ENCODE assay signal across 14 cellular contexts in the genomic region with DNA sequence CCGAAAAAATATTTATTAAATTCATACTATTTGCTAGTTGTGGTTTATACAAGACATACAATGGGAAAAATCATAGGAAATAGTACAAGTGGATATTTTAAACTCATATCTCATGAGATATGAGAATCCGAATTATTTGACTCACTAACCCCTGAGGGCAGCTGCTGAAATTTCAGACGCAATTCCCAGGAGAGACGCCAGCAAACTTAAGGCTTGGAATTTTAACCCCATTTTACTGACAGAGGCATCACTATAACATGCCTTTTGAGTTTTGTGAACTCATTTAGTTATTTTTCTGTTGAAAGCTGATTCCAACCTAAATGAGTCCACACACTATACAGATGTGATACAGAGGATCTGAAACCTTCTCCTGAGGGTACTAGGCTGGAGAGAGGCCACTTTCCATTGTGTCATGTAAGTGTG. TPM values are rescaled to one million over a fixed set of nuclear protein-coding genes. Genes with fewer than 3 reads are reported as not detected.
A peak's percentile ranks its signal among the peaks of the same experiment; 100 is the strongest.
DNase-seq lines count a peak whose midpoint lies in the region; ATAC-seq, FAIRE-seq and TF ChIP-seq lines count a peak whose summit lies in the region.
"Had no signal": no experiment of that assay in that cellular context is flagged by ENCODE, and none has a peak within 500 bp of the region (broad histone marks: within the 10 kb centered on the region; RNA-seq: fewer than 3 reads in every experiment).

No MANE protein-coding gene starts in this region.

- H3K4me1 ChIP-seq in mammary epithelial cell (ENCODE audit: insufficient read depth, low read length) = peaks cover 18% of the 10 kb centered on the region
- peaks cover 23% of the 10 kb centered on the region for H3K4me1 ChIP-seq in keratinocyte (ENCODE audit: control insufficient read depth, extremely low read depth, insufficient read depth, low read length)
- H3K4me1 ChIP-seq in vagina = peaks cover 18% of the 10 kb centered on the region

- no peak for TF ChIP-seq POLR2A in vagina (IDR thresholded peaks at IDR 0.05)

- H3K4me2 ChIP-seq in mammary epithelial cell (ENCODE audit: insufficient read depth, low read depth, low read length) (peak overlapping the region; percentile 42), keratinocyte (ENCODE audit: control insufficient read depth, extremely low read depth, insufficient read depth, low read depth, low read length) (peak overlapping the region; percentile 63)

- H3K9me3 ChIP-seq in mammary epithelial cell (replicated peaks; ENCODE audit: insufficient read depth, low read length) (no peaks in the 10 kb centered on the region), keratinocyte (ENCODE audit: control insufficient read depth, low read depth, low read length) (no peaks in the 10 kb centered on the region), vagina (no peaks in the 10 kb centered on the region)

- no peaks in the 10 kb centered on the region for H3K9me3 Mint-ChIP-seq in activated T-cell treated with anti-CD3 and anti-CD28 coated beads, Interleukin-2, amount 50 U/mL, for 72 hours
- no peaks in the 10 kb centered on the region for H3K9me3 Mint-ChIP-seq in activated T-helper 17 cell treated with anti-CD3 and anti-CD28 coated beads, Interleukin-2, amount 50 U/mL, for 72 hours
- H3K9me3 Mint-ChIP-seq: effector memory CD8-positive, alpha-beta T cell had no signal

- no peak for FAIRE-seq in keratinocyte (lab: Jason Lieb, UNC)

- H4K20me1 ChIP-seq in mammary epithelial cell (ENCODE audit: insufficient read depth, low read length) = no peaks in the 10 kb centered on the region
- H4K20me1 ChIP-seq in keratinocyte (ENCODE audit: control insufficient read depth, extremely low read depth, insufficient read depth, low read length) = no peaks in the 10 kb centered on the region

- CTCF ChIA-PET in mammary epithelial cell (lab: Charles Lee; ENCODE audit: low non-redundant PET) = interaction anchor here (0.7 to 0.8 kb wide), 3 partner anchors 34 to 240 kb away, joined by 3 to 6 read pairs (median 5); no protein-coding TSS in a partner anchor

- dilution Hi-C loops in mammary epithelial cell (cut with HindIII; ENCODE audit: low sequenced_read_pairs) (no loop called here), keratinocyte (cut with MboI; ENCODE audit: extremely low pct_ligation_motif_present, low sequenced_read_pairs) (no loop called here)

- DNase-seq in activated T-cell treated with anti-CD3 and anti-CD28 coated beads, Interleukin-2, amount 50 U/mL, for 72 hours = no peak
- DNase-seq in activated T-cell treated with anti-CD3 and anti-CD28 coated beads, Interleukin-2, amount 50 U/mL, for 1 hour = no peak
- DNase-seq in mammary epithelial cell (no peak), keratinocyte (ENCODE audit: low read depth, low spot score) (no peak), vagina (ENCODE audit: extremely low spot score in 2 of 2) (no peak), GF-D8 (lab: John Stamatoyannopoulos, UW) (no peak)
- DNase-seq: GOT3; stimulated activated CD4-positive, alpha-beta T cell treated with anti-CD3 and anti-CD28 coated beads, Interleukin-4, amount 100 ng/mL, for 1 hour had no signal

- no peaks in the 10 kb centered on the region for H3K9me1 ChIP-seq in keratinocyte (ENCODE audit: control insufficient read depth, extremely low read depth, insufficient read depth, low read length)

- no peak overlapping the region for H3K4me3 Mint-ChIP-seq in activated T-cell treated with anti-CD3 and anti-CD28 coated beads, Interleukin-2, amount 50 U/mL, for 72 hours
- no peak overlapping the region for H3K4me3 Mint-ChIP-seq in activated T-helper 17 cell treated with anti-CD3 and anti-CD28 coated beads, Interleukin-2, amount 50 U/mL, for 72 hours
- H3K4me3 Mint-ChIP-seq: effector memory CD8-positive, alpha-beta T cell had no signal

- H3K4me1 Mint-ChIP-seq in activated T-cell treated with anti-CD3 and anti-CD28 coated beads, Interleukin-2, amount 50 U/mL, for 72 hours (ENCODE audit: low read depth) = peaks cover 5% of the 10 kb centered on the region
- peaks cover 5% of the 10 kb centered on the region for H3K4me1 Mint-ChIP-seq in activated T-helper 17 cell treated with anti-CD3 and anti-CD28 coated beads, Interleukin-2, amount 50 U/mL, for 72 hours

- H3K36me3 ChIP-seq in mammary epithelial cell (ENCODE audit: insufficient read depth, low read length) (no peaks in the 10 kb centered on the region), keratinocyte (ENCODE audit: control insufficient read depth in 2 of 2, extremely low read depth in 1 of 2, insufficient read depth in 2 of 2, low read length in 2 of 2) (no peaks in the 10 kb centered on the region), vagina (no peaks in the 10 kb centered on the region)

- H3K9ac ChIP-seq in mammary epithelial cell (ENCODE audit: insufficient read depth, low read length) (peak overlapping the region; percentile 3), keratinocyte (ENCODE audit: control insufficient read depth, extremely low read depth, insufficient read depth, low read length) (no peak overlapping the region)

- 22% methylated on average over 4 of the region's 4 CpGs for WGBS in mammary epithelial cell (ENCODE audit: low coverage, missing lambda C conversion rate)

- no peak overlapping the region for H3K4me3 ChIP-seq in mammary epithelial cell (replicated peaks in 1 of 3; ENCODE audit: insufficient read depth in 1 of 3, low read depth in 2 of 3, low read length in 3 of 3)
- H3K4me3 ChIP-seq in keratinocyte (ENCODE audit: control insufficient read depth in 2 of 3, extremely low read depth in 1 of 3, insufficient read depth in 2 of 3, low read depth in 1 of 3, low read length in 3 of 3) = no peak overlapping the region
- peak overlapping the region in 1 of 2 donors; percentile 8 for H3K4me3 ChIP-seq in vagina

- no TSS peak for BruUV-seq in mammary epithelial cell (replicated peaks; lab: Mats Ljungman, UMichigan)

- intact Hi-C loops in mammary epithelial cell (cut with micrococcal nuclease) (loop anchor here (1.0 to 10.0 kb wide), 4 partner anchors 135 to 1000 kb away; no protein-coding TSS in a partner anchor), vagina (cut with DNase I) (no loop called here)

- ATAC-seq in activated T-cell treated with anti-CD3 and anti-CD28 coated beads, Interleukin-2, amount 50 U/mL, for 72 hours (replicated peaks in 1 of 2) = peak; percentile 9 to 13
- no peak for ATAC-seq in HG03469 (IDR thresholded peaks at IDR 0.05; ENCODE audit: unreplicated experiment)
- ATAC-seq in activated T-helper 17 cell treated with anti-CD3 and anti-CD28 coated beads, Interleukin-2, amount 50 U/mL, for 72 hours (replicated peaks) = no peak

- in situ Hi-C loops in mammary epithelial cell (cut with MboI; ENCODE audit: low sequenced_read_pairs in 2 of 2) = loop anchor here in 1 of 2 donors (10.0 kb wide), 1 partner anchor 235 kb away; no protein-coding TSS in a partner anchor

- TF ChIP-seq CTCF in mammary epithelial cell (conservative IDR thresholded peaks at IDR 0.05 in 1 of 2, IDR thresholded peaks at IDR 0.05 in 1 of 2; ENCODE audit: extremely low read depth in 1 of 2, insufficient read depth in 1 of 2, low read depth in 1 of 2, low read length in 2 of 2) (no peak), keratinocyte (optimal IDR thresholded peaks at IDR 0.05 in 1 of 3, IDR thresholded peaks at IDR 0.05 in 1 of 3, conservative IDR thresholded peaks at IDR 0.05 in 1 of 3; ENCODE audit: extremely low read depth in 1 of 3, insufficient read depth in 2 of 3, low read length in 3 of 3) (no peak), vagina (IDR thresholded peaks at IDR 0.05) (no peak)

- H3K27me3 ChIP-seq in mammary epithelial cell (ENCODE audit: insufficient read depth, low read length) (no peaks in the 10 kb centered on the region), keratinocyte (ENCODE audit: control insufficient read depth, extremely low read depth, insufficient read depth, low read length) (no peaks in the 10 kb centered on the region), vagina (no peaks in the 10 kb centered on the region)

- H2AFZ ChIP-seq in mammary epithelial cell (ENCODE audit: low read depth, low read length) = peak overlapping the region; percentile 94
- peak overlapping the region; percentile 52 for H2AFZ ChIP-seq in keratinocyte (ENCODE audit: control insufficient read depth, low read length)

- H3K27ac ChIP-seq in mammary epithelial cell (ENCODE audit: insufficient read depth, low read depth, low read length) (no peak overlapping the region), keratinocyte (ENCODE audit: control insufficient read depth, insufficient read depth, low read length) (peak overlapping the region; percentile 47), vagina (peak overlapping the region; percentile 59)

- H3K79me2 ChIP-seq in mammary epithelial cell (ENCODE audit: insufficient read depth, low read length) = no peaks in the 10 kb centered on the region
- no peaks in the 10 kb centered on the region for H3K79me2 ChIP-seq in keratinocyte (ENCODE audit: control insufficient read depth, insufficient read depth, low read length)

- peaks cover 9% of the 10 kb centered on the region for H3K27me3 Mint-ChIP-seq in activated T-cell treated with anti-CD3 and anti-CD28 coated beads, Interleukin-2, amount 50 U/mL, for 72 hours (ENCODE audit: low read depth)
- H3K27me3 Mint-ChIP-seq in activated T-helper 17 cell treated with anti-CD3 and anti-CD28 coated beads, Interleukin-2, amount 50 U/mL, for 72 hours = peaks cover 8% of the 10 kb centered on the region

- no peak overlapping the region for H3K27ac Mint-ChIP-seq in activated T-cell treated with anti-CD3 and anti-CD28 coated beads, Interleukin-2, amount 50 U/mL, for 72 hours
- H3K27ac Mint-ChIP-seq in activated T-helper 17 cell treated with anti-CD3 and anti-CD28 coated beads, Interleukin-2, amount 50 U/mL, for 72 hours = no peak overlapping the region
- H3K27ac Mint-ChIP-seq: effector memory CD8-positive, alpha-beta T cell had no signal

- H3K36me3 Mint-ChIP-seq in activated T-cell treated with anti-CD3 and anti-CD28 coated beads, Interleukin-2, amount 50 U/mL, for 72 hours (ENCODE audit: insufficient read depth in 2 of 2) = no peaks in the 10 kb centered on the region
- H3K36me3 Mint-ChIP-seq in activated T-helper 17 cell treated with anti-CD3 and anti-CD28 coated beads, Interleukin-2, amount 50 U/mL, for 72 hours (ENCODE audit: low read depth) = no peaks in the 10 kb centered on the region

RNA-seq across cellular contexts. Expression of a gene that starts 5.9 kb away (rescaled TPM):
- total RNA-seq in activated T-cell treated with anti-CD3 and anti-CD28 coated beads, Interleukin-2, amount 50 U/mL, for 72 hours = not detected
- total RNA-seq in mammary epithelial cell (not detected), vagina (not detected)
- polyA plus RNA-seq in mammary epithelial cell (not detected), keratinocyte (0.04 to 0.07 TPM (median 0.05 TPM) in 3 replicates)
- polyA minus RNA-seq in mammary epithelial cell (not detected), keratinocyte (not detected in 3 replicates)
- not detected for polyA plus RNA-seq in keratinocyte (2011; ENCODE audit: low read depth)
- polyA plus RNA-seq in keratinocyte (2011; cell fraction: cytosol; rRNA removed) = 0.02 TPM in 1 of 2 replicates, not detected in the other
- 0.04 and 0.05 TPM in 2 replicates for polyA plus RNA-seq in keratinocyte (2011; cell fraction: nucleus; rRNA removed)
- not detected in 2 replicates for polyA plus RNA-seq in keratinocyte (2012; ENCODE audit: low replicate concordance)
- polyA minus RNA-seq in keratinocyte (2011; cell fraction: cytosol; rRNA and poly(A)+ RNA removed) = not detected
- not detected in 2 replicates for polyA minus RNA-seq in keratinocyte (2011; cell fraction: nucleus; rRNA and poly(A)+ RNA removed)
- total RNA-seq in activated T-helper 17 cell treated with anti-CD3 and anti-CD28 coated beads, Interleukin-2, amount 50 U/mL, for 72 hours = not detected
- total RNA-seq: A172, temporal lobe had no signal
- polyA plus RNA-seq: neural cell had no signal

Comparison
In these comparisons a context has a peak if more than half of its experiments do, and no peak if none do; other contexts are left out.
1. ATAC-seq: peak in activated T-cell treated with anti-CD3 and anti-CD28 coated beads, Interleukin-2, amount 50 U/mL, for 72 hours (2 of 2); none in HG03469 (single experiment) and activated T-helper 17 cell treated with anti-CD3 and anti-CD28 coated beads, Interleukin-2, amount 50 U/mL, for 72 hours (single experiment).